ENCODE assay signal across 31 cellular contexts in genomic region chrX:73840120-73840924, GRCh38. TPM values are rescaled to one million over a fixed set of nuclear protein-coding genes. Genes with fewer than 3 reads are reported as not detected.
"Had no signal": no experiment of that assay in that cellular context is flagged by ENCODE, and none has a peak within 500 bp of the region (broad histone marks: within the 10 kb centered on the region; RNA-seq: fewer than 3 reads in every experiment).

No MANE protein-coding gene starts in this region.

- H3K27me3 ChIP-seq: colonic mucosa, esophagus squamous epithelium, gastrocnemius medialis, heart right ventricle, left lung had no signal

- H3K9me3 ChIP-seq: colonic mucosa, esophagus squamous epithelium, gastrocnemius medialis, heart right ventricle, left lung, lower lobe of right lung, mucosa of descending colon had no signal

- H3K36me3 ChIP-seq: colonic mucosa, esophagus squamous epithelium, gastrocnemius medialis, left lung, lower lobe of right lung had no signal

- FAIRE-seq: endometrium, islet of Langerhans, keratinocyte had no signal

- H3K4me1 ChIP-seq: colonic mucosa, lower lobe of right lung had no signal

- H3K4me3 ChIP-seq: colonic mucosa, esophagus squamous epithelium, gastrocnemius medialis, heart right ventricle, left lung, lower lobe of right lung, mucosa of descending colon had no signal

- H3K4me3 Mint-ChIP-seq: dendritic cell treated with granulocyte-macrophage colony-stimulating factor and Interleukin-4, amounts not matched to agents 40 ng/mL and 50 ng/mL, for 4 days; effector memory CD8-positive, alpha-beta T cell; endodermal cell; mesothelial cell of epicardium had no signal

- DNase-seq: colonic mucosa; cortex of kidney; effector CD8-positive, alpha-beta T cell; effector memory CD8-positive, alpha-beta T cell; endodermal cell; erythroblast; esophagus squamous epithelium; foreskin fibroblast; foreskin melanocyte; gastrocnemius medialis; glutamatergic neuron; head of caudate nucleus; heart right ventricle; hippocampal formation; left cardiac atrium; left lung; left ventricle myocardium superior; lower lobe of right lung; mesenchymal stem cell; mucosa of descending colon; naive B cell had no signal

- H3K9me3 Mint-ChIP-seq: dendritic cell treated with granulocyte-macrophage colony-stimulating factor and Interleukin-4, amounts not matched to agents 40 ng/mL and 50 ng/mL, for 4 days; effector memory CD8-positive, alpha-beta T cell; mesothelial cell of epicardium; naive B cell had no signal

- H3K27ac ChIP-seq: colonic mucosa, epithelial cell of prostate, esophagus squamous epithelium, heart right ventricle, left lung, lower lobe of right lung had no signal

- H3K27me3 Mint-ChIP-seq: dendritic cell treated with granulocyte-macrophage colony-stimulating factor and Interleukin-4, amounts not matched to agents 40 ng/mL and 50 ng/mL, for 4 days; effector memory CD8-positive, alpha-beta T cell; naive B cell had no signal

- H3K36me3 Mint-ChIP-seq: mesothelial cell of epicardium, naive B cell had no signal

- H3K4me1 Mint-ChIP-seq: endodermal cell, mesothelial cell of epicardium had no signal

- H3K27ac Mint-ChIP-seq: dendritic cell treated with granulocyte-macrophage colony-stimulating factor and Interleukin-4, amounts not matched to agents 40 ng/mL and 50 ng/mL, for 4 days; effector memory CD8-positive, alpha-beta T cell; endodermal cell; mesothelial cell of epicardium; naive B cell had no signal

- ATAC-seq: effector memory CD8-positive, alpha-beta T cell; esophagus mucosa; gastrocnemius medialis; heart right ventricle; left cardiac atrium; left lung; left ventricle myocardium superior; lower lobe of right lung; mucosa of descending colon had no signal

RNA-seq across cellular contexts. Expression of gene XIST, which starts 12.2 kb away (rescaled TPM):
- total RNA-seq: kidney epithelial cell, lung microvascular endothelial cell, myocyte had no signal
